In the genomic region with DNA sequence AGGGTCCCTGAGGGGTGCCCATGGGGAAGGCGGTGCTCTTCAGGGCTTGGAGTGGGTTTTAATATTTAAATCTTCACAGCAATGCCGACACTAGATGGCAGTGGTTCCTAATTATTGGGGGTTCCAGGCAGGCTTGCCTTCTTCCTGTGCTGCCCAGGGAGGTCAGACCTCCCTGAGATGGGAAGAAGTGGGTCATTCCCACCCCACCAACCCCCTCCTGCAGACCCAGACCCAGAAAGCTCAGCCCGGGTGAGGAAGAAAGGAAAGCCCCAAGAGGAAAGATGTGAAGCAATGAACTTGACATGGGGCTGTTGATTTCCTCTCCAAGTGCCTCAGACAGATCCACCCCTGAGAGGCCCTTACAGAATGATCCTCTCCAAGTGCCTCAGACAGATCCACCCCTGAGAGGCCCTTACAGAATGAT, we compare ENCODE assay signal across 8 cellular contexts.
A peak's percentile ranks its signal among the peaks of the same experiment; 100 is the strongest.
DNase-seq lines count a peak whose midpoint lies in the region; ATAC-seq and TF ChIP-seq lines count a peak whose summit lies in the region.

No MANE protein-coding gene starts in this region.

- no peak overlapping the region; the same call in 1 of the 2 replicates for H2AFZ ChIP-seq in DND-41 (ENCODE audit: low read depth, low read length)
- no peak overlapping the region for H2AFZ ChIP-seq in OCI-LY1 (ENCODE audit: low read length)
- no peak overlapping the region for H2AFZ ChIP-seq in fibroblast of lung (ENCODE audit: low read length)

- H3K27me3 ChIP-seq in DND-41 (ENCODE audit: insufficient read depth, low read length, poor library complexity) (peaks cover 2% of the 10 kb centered on the region), OCI-LY1 (ENCODE audit: insufficient read depth, low read length) (no peaks in the 10 kb centered on the region), fibroblast of lung (ENCODE audit: control insufficient read depth, insufficient read depth, low read length) (no peaks in the 10 kb centered on the region), tibial artery (no peaks in the 10 kb centered on the region)

- ATAC-seq in DND-41 (ENCODE audit: insufficient read depth, low read depth) (peak; percentile 98), GM21423 (IDR thresholded peaks at IDR 0.05; ENCODE audit: unreplicated experiment) (peak; percentile 83)

- H3K9ac ChIP-seq in DND-41 (ENCODE audit: low read depth, low read length), result no peak overlapping the region
- H3K9ac ChIP-seq in OCI-LY1 (ENCODE audit: low read length), result no peak overlapping the region
- no peak overlapping the region for H3K9ac ChIP-seq in fibroblast of lung (ENCODE audit: insufficient read depth, low read length)

- H3K36me3 ChIP-seq in DND-41 (ENCODE audit: insufficient read depth, low read length) (no peaks in the 10 kb centered on the region), OCI-LY1 (ENCODE audit: insufficient read depth, low read length) (no peaks in the 10 kb centered on the region), fibroblast of lung (ENCODE audit: control insufficient read depth, insufficient read depth, low read length) (no peaks in the 10 kb centered on the region), tibial artery (no peaks in the 10 kb centered on the region)

- H3K9me3 Mint-ChIP-seq in nephron progenitor cell, result no peaks in the 10 kb centered on the region

- H3K36me3 Mint-ChIP-seq in nephron progenitor cell (ENCODE audit: low read depth), result no peaks in the 10 kb centered on the region

- intact Hi-C loops in tibial artery (cut with DNase I; ENCODE audit: low total_unique reads), result loop anchor here (5.0 kb wide), 1 partner anchor 132 kb away; no protein-coding TSS in a partner anchor

- H3F3A ChIP-seq in OCI-LY1 (ENCODE audit: insufficient read depth, low read length), result no peaks in the 10 kb centered on the region

- H3K4me2 ChIP-seq in DND-41 (ENCODE audit: insufficient read depth, low read length), result no peak overlapping the region
- H3K4me2 ChIP-seq in OCI-LY1 (ENCODE audit: low read length), result no peak overlapping the region
- no peak overlapping the region for H3K4me2 ChIP-seq in fibroblast of lung (ENCODE audit: extremely low read depth, insufficient read depth, low read length)

- no peaks in the 10 kb centered on the region for H3K9me2 ChIP-seq in OCI-LY1 (ENCODE audit: low read depth, low read length)

- no peak overlapping the region for H3K27ac Mint-ChIP-seq in nephron progenitor cell

- H3K27ac ChIP-seq in DND-41 (ENCODE audit: low read length), result no peak overlapping the region
- no peak overlapping the region for H3K27ac ChIP-seq in OCI-LY1 (ENCODE audit: low read depth, low read length, poor library complexity, severe bottlenecking)
- H3K27ac ChIP-seq in fibroblast of lung (ENCODE audit: insufficient read depth, low read length), result no peak overlapping the region
- H3K27ac ChIP-seq in tibial artery, result no peak overlapping the region

- TF ChIP-seq CTCF in DND-41 (IDR thresholded peaks at IDR 0.05; ENCODE audit: borderline replicate concordance, extremely low read depth, low read length, poor library complexity, severe bottlenecking), result peak; percentile 77
- peak; percentile 88 for TF ChIP-seq CTCF in OCI-LY1 (IDR thresholded peaks at IDR 0.05; ENCODE audit: low read length)
- TF ChIP-seq CTCF in fibroblast of lung (conservative IDR thresholded peaks at IDR 0.05 in 1 of 2, IDR thresholded peaks at IDR 0.05 in 1 of 2; ENCODE audit: low read depth in 1 of 2, low read length in 2 of 2), result peak; percentile 61 to 67
- TF ChIP-seq CTCF in nephron progenitor cell (IDR thresholded peaks at IDR 0.05), result peak; percentile 66
- TF ChIP-seq CTCF in tibial artery (IDR thresholded peaks at IDR 0.05), result peak; percentile 61 to 65

- H4K20me1 ChIP-seq in DND-41 (ENCODE audit: insufficient read depth, low read length) (no peaks in the 10 kb centered on the region; the same call in 1 of the 2 replicates), OCI-LY1 (ENCODE audit: insufficient read depth, low read length) (no peaks in the 10 kb centered on the region), fibroblast of lung (ENCODE audit: control insufficient read depth, extremely low read depth, insufficient read depth, low read length) (no peaks in the 10 kb centered on the region)

- H3K9me3 ChIP-seq in DND-41 (ENCODE audit: insufficient read depth, low read length, severe bottlenecking), result no peaks in the 10 kb centered on the region
- no peaks in the 10 kb centered on the region for H3K9me3 ChIP-seq in OCI-LY1 (ENCODE audit: low read length)
- no peaks in the 10 kb centered on the region for H3K9me3 ChIP-seq in fibroblast of lung (ENCODE audit: control insufficient read depth, insufficient read depth, low read depth, low read length)
- no peaks in the 10 kb centered on the region for H3K9me3 ChIP-seq in tibial artery

- H3K4me3 Mint-ChIP-seq in nephron progenitor cell, result no peak overlapping the region

- H3K4me1 ChIP-seq in DND-41 (ENCODE audit: insufficient read depth, low read length) (no peaks in the 10 kb centered on the region), OCI-LY1 (ENCODE audit: insufficient read depth, low read length, severe bottlenecking) (no peaks in the 10 kb centered on the region), fibroblast of lung (ENCODE audit: control insufficient read depth, extremely low read depth, insufficient read depth, low read length) (no peaks in the 10 kb centered on the region), tibial artery (no peaks in the 10 kb centered on the region)

- peaks cover 6% of the 10 kb centered on the region for H3K4me1 Mint-ChIP-seq in nephron progenitor cell

- H3K4me3 ChIP-seq in DND-41 (ENCODE audit: low read depth in 1 of 2, low read length in 2 of 2) (no peak overlapping the region), OCI-LY1 (ENCODE audit: low read depth, low read length, poor library complexity, severe bottlenecking) (no peak overlapping the region), fibroblast of lung (replicated peaks in 1 of 4; ENCODE audit: control extremely low read depth in 1 of 4, insufficient read depth in 1 of 4, low read depth in 3 of 4, low read length in 4 of 4) (no peak overlapping the region), tibial artery (no peak overlapping the region)

- H3K27me3 Mint-ChIP-seq in nephron progenitor cell (ENCODE audit: low read depth, poor library complexity), result no peaks in the 10 kb centered on the region

- H3K79me2 ChIP-seq in DND-41 (ENCODE audit: insufficient read depth, low read length) (no peaks in the 10 kb centered on the region), OCI-LY1 (ENCODE audit: insufficient read depth, low read length) (no peaks in the 10 kb centered on the region), fibroblast of lung (ENCODE audit: control insufficient read depth, insufficient read depth, low read length) (no peaks in the 10 kb centered on the region)

- DNase-seq in DND-41 (peak; percentile 67), HT1080 (ENCODE audit: low read depth) (peak; percentile 63), activated T-cell treated with anti-CD3 and anti-CD28 coated beads for 4 hours (peak; percentile 61), fibroblast of lung (ENCODE audit: low read depth in 2 of 2) (peak; percentile 59 to 76), nephron progenitor cell (peak; percentile 71), tibial artery (peak in 1 of 2 donors; percentile 49)
